In genomic region chr6:87407531-87407895, GRCh38 we compare ENCODE assay signal across 8 cellular contexts. TPM values are rescaled to one million over a fixed set of nuclear protein-coding genes. Genes with fewer than 3 reads are reported as not detected.
DNase-seq lines count a peak whose midpoint lies in the region; ATAC-seq, FAIRE-seq and TF ChIP-seq lines count a peak whose summit lies in the region.

No MANE protein-coding gene starts in this region.

- peak overlapping the region; percentile 48 to 60 for H3K9ac ChIP-seq in kidney (ENCODE audit: low read length in 2 of 2)

- peaks cover 0 to 8% of the 10 kb centered on the region in 2 donors for H3K4me1 ChIP-seq in kidney (ENCODE audit: control insufficient read depth in 1 of 2, insufficient read depth in 1 of 2, low read depth in 1 of 2, low read length in 2 of 2)

- H3K27ac ChIP-seq in 22Rv1 = peak overlapping the region; percentile 67
- peak overlapping the region; percentile 76 for H3K27ac ChIP-seq in brain microvascular endothelial cell
- peak overlapping the region; percentile 88 to 92 for H3K27ac ChIP-seq in kidney (ENCODE audit: low read depth in 2 of 2, low read length in 2 of 2)

- intact Hi-C loops in kidney (cut with DNase I) = no loop called here

- DNase-seq in GM12864 (ENCODE audit: low read depth) = no peak
- DNase-seq in NCI-H774 (lab: John Stamatoyannopoulos, UW) = peak; percentile 73
- DNase-seq in brain microvascular endothelial cell = peak; percentile 51
- DNase-seq in kidney = no peak
- DNase-seq in stimulated activated naive CD8-positive, alpha-beta T cell treated with anti-CD3 and anti-CD28 coated beads, Interleukin-15, Interleukin-2, amounts not matched to agents 100 U/mL and 50 U/mL, for 24 hours = no peak
- no peak for DNase-seq in stimulated activated CD4-positive, alpha-beta T cell treated with anti-CD3 and anti-CD28 coated beads, Interleukin-12 subunit alpha, Interleukin-12 subunit beta, amount 100 ng/mL, for 4 hours

- in situ Hi-C loops in brain microvascular endothelial cell (cut with HindIII; ENCODE audit: low pct_ligation_motif_present, low sequenced_read_pairs) = no loop called here

- TF ChIP-seq CTCF in 22Rv1 (IDR thresholded peaks at IDR 0.05) (no peak), GM12864 (IDR thresholded peaks at IDR 0.05; ENCODE audit: low read depth, low read length, missing control alignments) (no peak), brain microvascular endothelial cell (IDR thresholded peaks at IDR 0.05; ENCODE audit: low read depth, low read length, missing control alignments) (no peak), kidney (IDR thresholded peaks at IDR 0.05; ENCODE audit: borderline replicate concordance, extremely low read depth, insufficient read depth) (no peak)

- no peaks in the 10 kb centered on the region for H3K9me3 ChIP-seq in kidney (ENCODE audit: control insufficient read depth in 1 of 2, low read length in 2 of 2)

- H3K36me3 ChIP-seq in brain microvascular endothelial cell (replicated peaks) = no peaks in the 10 kb centered on the region
- H3K36me3 ChIP-seq in kidney (ENCODE audit: control insufficient read depth in 1 of 2, insufficient read depth in 2 of 2, low read length in 2 of 2) = no peaks in the 10 kb centered on the region

- peak; percentile 30 for FAIRE-seq in kidney (lab: Jason Lieb, UNC)

- H3K4me3 ChIP-seq in GM12864 (ENCODE audit: low read depth, low read length) (peak overlapping the region; percentile 90), brain microvascular endothelial cell (ENCODE audit: low read depth, low read length) (peak overlapping the region; percentile 73), kidney (ENCODE audit: low read length in 2 of 2) (peak overlapping the region; percentile 91 to 99)

- no peaks in the 10 kb centered on the region for H3K27me3 ChIP-seq in brain microvascular endothelial cell (replicated peaks)

- ATAC-seq in HG02938 (IDR thresholded peaks at IDR 0.05; ENCODE audit: unreplicated experiment) = peak; percentile 13
- ATAC-seq in stimulated activated naive CD8-positive, alpha-beta T cell treated with anti-CD3 and anti-CD28 coated beads, Interleukin-15, Interleukin-2, amounts not matched to agents 100 U/mL and 50 U/mL, for 24 hours = peak; percentile 7

RNA-seq across cellular contexts. Expression of gene CFAP206, which starts 0.3 kb away (rescaled TPM):
- total RNA-seq in kidney = 2.5 TPM
- polyA plus RNA-seq in kidney (ENCODE audit: insufficient read depth, low read depth, low replicate concordance) = 2.6 TPM

Comparison
In these comparisons a context has a peak if more than half of its experiments do, and no peak if none do; other contexts are left out.
1. DNase-seq: peak in NCI-H774 (single experiment) and brain microvascular endothelial cell (single experiment); none in GM12864 (single experiment), kidney (single experiment), stimulated activated naive CD8-positive, alpha-beta T cell treated with anti-CD3 and anti-CD28 coated beads, Interleukin-15, Interleukin-2, amounts not matched to agents 100 U/mL and 50 U/mL, for 24 hours (single experiment) and stimulated activated CD4-positive, alpha-beta T cell treated with anti-CD3 and anti-CD28 coated beads, Interleukin-12 subunit alpha, Interleukin-12 subunit beta, amount 100 ng/mL, for 4 hours (single experiment).
2. Peak in every context shown above with its lines, with median percentiles within 50 percentile points of each other: H3K27ac ChIP-seq and H3K4me3 ChIP-seq.